ENCODE assay signal across 12 cellular contexts in genomic region chr9:113524460-113524859, GRCh38.
DNase-seq lines count a peak whose midpoint lies in the region; TF ChIP-seq lines count a peak whose summit lies in the region.
"Had no signal": no experiment of that assay in that cellular context is flagged by ENCODE, and none has a peak within 500 bp of the region (broad histone marks: within the 10 kb centered on the region; RNA-seq: fewer than 3 reads in every experiment).

No MANE protein-coding gene starts in this region.

- no peaks in the 10 kb centered on the region for H3K9me3 Mint-ChIP-seq in activated CD4-positive, alpha-beta T cell treated with anti-CD3 and anti-CD28 coated beads, Interleukin-2, amount 10 ng/mL, durations not matched to agents 7 days and 5 days

- H3K9me3 ChIP-seq in ascending aorta (no peaks in the 10 kb centered on the region), mesodermal cell (ENCODE audit: control insufficient read depth, low read length) (no peaks in the 10 kb centered on the region), subcutaneous abdominal adipose tissue (ENCODE audit: control insufficient read depth in 5 of 5, low read length in 5 of 5) (no peaks in the 10 kb centered on the region)
- H3K9me3 ChIP-seq: body of pancreas had no signal

- H3K27ac Mint-ChIP-seq in activated CD4-positive, alpha-beta T cell treated with anti-CD3 and anti-CD28 coated beads, Interleukin-2, amount 10 ng/mL, durations not matched to agents 7 days and 5 days: peak overlapping the region; percentile 86

- H3K36me3 Mint-ChIP-seq in activated CD4-positive, alpha-beta T cell treated with anti-CD3 and anti-CD28 coated beads, Interleukin-2, amount 10 ng/mL, durations not matched to agents 7 days and 5 days (ENCODE audit: low read depth): peaks cover 30% of the 10 kb centered on the region

- peaks cover 58 to 79% of the 10 kb centered on the region in 2 donors for H3K4me1 ChIP-seq in ascending aorta
- H3K4me1 ChIP-seq in mesodermal cell (ENCODE audit: control insufficient read depth, insufficient read depth, low read length, poor library complexity, severe bottlenecking): peaks cover 33% of the 10 kb centered on the region
- peaks cover 23 to 70% (median 41%) of the 10 kb centered on the region in 5 donors for H3K4me1 ChIP-seq in subcutaneous abdominal adipose tissue (ENCODE audit: control insufficient read depth in 5 of 5, insufficient read depth in 5 of 5, low read length in 5 of 5)

- TF ChIP-seq CTCF in ascending aorta (IDR thresholded peaks at IDR 0.05): no peak

- H3K27me3 Mint-ChIP-seq in activated CD4-positive, alpha-beta T cell treated with anti-CD3 and anti-CD28 coated beads, Interleukin-2, amount 10 ng/mL, durations not matched to agents 7 days and 5 days: no peaks in the 10 kb centered on the region

- H3K4me3 Mint-ChIP-seq in activated CD4-positive, alpha-beta T cell treated with anti-CD3 and anti-CD28 coated beads, Interleukin-2, amount 10 ng/mL, durations not matched to agents 7 days and 5 days: no peak overlapping the region

- H3K4me1 Mint-ChIP-seq in activated CD4-positive, alpha-beta T cell treated with anti-CD3 and anti-CD28 coated beads, Interleukin-2, amount 10 ng/mL, durations not matched to agents 7 days and 5 days: peaks cover 57% of the 10 kb centered on the region

- POLR2A ChIA-PET in activated CD4-positive, alpha-beta T cell treated with anti-CD3 and anti-CD28 coated beads, Interleukin-2, amount 10 ng/mL, durations not matched to agents 7 days and 5 days (lab: Charles Lee): no interaction called here

- CTCF ChIA-PET in activated CD4-positive, alpha-beta T cell treated with anti-CD3 and anti-CD28 coated beads, Interleukin-2, amount 10 ng/mL, durations not matched to agents 7 days and 5 days (lab: Charles Lee): interaction anchor here (0.5 to 5.0 kb wide), 8 partner anchors 9 to 54 kb away, joined by 3 to 19 read pairs (median 4); no protein-coding TSS in a partner anchor

- no peak overlapping the region for H3K4me3 ChIP-seq in ascending aorta
- no peak overlapping the region for H3K4me3 ChIP-seq in mesodermal cell (ENCODE audit: extremely low read depth, insufficient read depth, low read length, poor library complexity, severe bottlenecking)
- no peak overlapping the region for H3K4me3 ChIP-seq in subcutaneous abdominal adipose tissue (ENCODE audit: low read depth in 1 of 5, low read length in 5 of 5)
- H3K4me3 ChIP-seq: body of pancreas had no signal

- H3K36me3 ChIP-seq in ascending aorta (peaks cover 12 to 14% of the 10 kb centered on the region in 2 donors), mesodermal cell (ENCODE audit: control insufficient read depth, insufficient read depth, low read length) (peaks cover 4% of the 10 kb centered on the region), subcutaneous abdominal adipose tissue (ENCODE audit: control insufficient read depth in 5 of 5, insufficient read depth in 5 of 5, low read length in 5 of 5) (peaks cover 0 to 32% (median 20%) of the 10 kb centered on the region in 5 donors)

- WGBS in mesodermal cell (ENCODE audit: insufficient coverage in 2 of 2), 2 experiments: 95 to 100% methylated on average over 3 to 4 of the region's 4 CpGs

- no peaks in the 10 kb centered on the region for H3K27me3 ChIP-seq in ascending aorta
- H3K27me3 ChIP-seq in subcutaneous abdominal adipose tissue (ENCODE audit: control insufficient read depth in 5 of 5, insufficient read depth in 4 of 5, low read length in 5 of 5): no peaks in the 10 kb centered on the region
- H3K27me3 ChIP-seq: body of pancreas had no signal

- H3K9ac ChIP-seq in subcutaneous abdominal adipose tissue (ENCODE audit: low read length in 5 of 5): peak overlapping the region in 1 of 5 donors; percentile 25

- intact Hi-C loops in ascending aorta (cut with DNase I): loop anchor here (5.0 kb wide), 1 partner anchor 33 kb away; no protein-coding TSS in a partner anchor

- no peak for DNase-seq in activated CD4-positive, alpha-beta T cell treated with anti-CD3 and anti-CD28 coated beads, Interleukin-2, amount 10 ng/mL, durations not matched to agents 7 days and 5 days
- DNase-seq in activated CD4-positive, alpha-beta T cell treated with anti-CD3 and anti-CD28 coated beads, Interleukin-2, amount 50 U/mL, for 4 hours: no peak
- no peak for DNase-seq in ascending aorta (ENCODE audit: low spot score in 2 of 2)
- no peak for DNase-seq in NCI-H2107 treated with DMSO at 0.1 percent for 48 hours (lab: John Stamatoyannopoulos, UW; ENCODE audit: unreplicated experiment)
- no peak for DNase-seq in NCI-H82 treated with DMSO at 0.1 percent for 48 hours (lab: John Stamatoyannopoulos, UW; ENCODE audit: unreplicated experiment)
- no peak for DNase-seq in iPS-NIHi7 (ENCODE audit: extremely low spot score)
- DNase-seq: GOT3; mammary epithelial cell; stimulated activated CD4-positive, alpha-beta T cell treated with anti-CD3 and anti-CD28 coated beads, Interleukin-12 subunit alpha, Interleukin-12 subunit beta, amount 100 ng/mL, for 4 hours had no signal

- H3K27ac ChIP-seq in ascending aorta (peak overlapping the region; percentile 75 to 93), mesodermal cell (ENCODE audit: low read depth, low read length, severe bottlenecking) (peak overlapping the region; percentile 49), subcutaneous abdominal adipose tissue (ENCODE audit: low read depth, low read length) (peak overlapping the region; percentile 60)
